ENCODE assay signal across 8 cellular contexts in the genomic region with DNA sequence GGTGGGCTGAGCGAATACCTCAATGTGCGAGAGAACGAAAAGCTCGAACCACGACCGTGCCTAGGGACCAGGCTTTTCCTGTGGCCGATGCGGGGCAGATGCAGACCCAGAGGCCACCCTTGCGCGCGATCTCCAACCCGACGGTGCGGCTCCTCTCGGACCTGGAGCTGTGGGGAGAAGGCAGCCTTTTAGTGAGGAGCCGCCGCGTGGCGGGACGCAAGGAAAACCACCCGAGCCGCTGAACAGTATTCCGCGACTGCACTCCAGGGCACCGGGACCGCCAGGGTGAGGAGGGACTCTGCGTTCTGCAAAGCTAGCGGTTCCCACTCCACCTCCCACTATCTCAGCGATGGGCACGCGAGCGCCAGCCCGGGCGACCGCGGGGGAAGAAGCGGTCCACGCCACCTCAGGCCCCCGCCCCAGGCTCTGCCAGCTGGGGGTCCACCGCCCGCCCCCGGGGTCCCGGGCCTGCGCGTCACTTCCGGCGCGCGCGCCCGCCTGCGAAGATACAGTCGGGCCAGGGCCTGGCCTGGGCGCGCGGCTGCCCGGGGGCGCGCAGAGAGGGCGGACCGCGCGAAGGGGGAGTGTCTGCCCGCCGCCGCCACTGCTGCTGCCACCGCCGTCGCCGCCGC.
DNase-seq lines count a peak whose midpoint lies in the region; ATAC-seq and TF ChIP-seq lines count a peak whose summit lies in the region.

No MANE protein-coding gene starts in this region.

- H3K27ac ChIP-seq in BLaER1 treated with 17β-estradiol and CSF1 and Interleukin-3, amounts not matched to agents 10 nM and 100 nM, result peak overlapping the region in 10 of 11 experiments; percentile 0 to 76 (median 67); a peak in 19 of 22 replicates
- H3K27ac ChIP-seq in ectodermal cell (ENCODE audit: insufficient read depth, low read depth, low read length, poor library complexity, severe bottlenecking), result peak overlapping the region; percentile 86

- peaks cover 9% of the 10 kb centered on the region for H3K4me1 Mint-ChIP-seq in activated CD8-positive, alpha-beta T cell treated with anti-CD3 and anti-CD28 coated beads for 36 hours (ENCODE audit: low read depth)

- POLR2A ChIA-PET in activated CD8-positive, alpha-beta T cell treated with anti-CD3 and anti-CD28 coated beads for 36 hours (lab: Charles Lee), result interaction anchor here (0.8 to 1.8 kb wide), 5 partner anchors 13 to 496 kb away, joined by 3 to 8 read pairs (median 3); partner anchors contain the start of gene CTBS

- 0% methylated on average over 71 of the region's 71 CpGs for WGBS in ectodermal cell, 2 experiments

- H4K20me1 ChIP-seq in BLaER1 treated with 17β-estradiol and CSF1 and Interleukin-3, amounts not matched to agents 10 nM and 100 nM, result no peaks in the 10 kb centered on the region

- no peak for TF ChIP-seq CTCF in activated CD8-positive, alpha-beta T cell treated with anti-CD3 and anti-CD28 coated beads for 36 hours (IDR thresholded peaks at IDR 0.05)

- peak overlapping the region; percentile 57 to 79 (median 74) for H3K4me2 ChIP-seq in BLaER1 treated with 17β-estradiol and CSF1 and Interleukin-3, amounts not matched to agents 10 nM and 100 nM

- H3K9ac ChIP-seq in BLaER1 treated with 17β-estradiol and CSF1 and Interleukin-3, amounts not matched to agents 10 nM and 100 nM, result peak overlapping the region; percentile 64 to 81 (median 77); a peak in 21 of 22 replicates

- DNase-seq in GM19238 (ENCODE audit: insufficient read length, low spot score), result peak; percentile 82
- peak; percentile 92 for DNase-seq in NCI-H69 (lab: John Stamatoyannopoulos, UW)
- peak; percentile 81 for DNase-seq in activated CD8-positive, alpha-beta T cell treated with anti-CD3 and anti-CD28 coated beads for 36 hours
- peak; percentile 86 for DNase-seq in medulla oblongata (ENCODE audit: extremely low spot score)
- peak; percentile 45 for DNase-seq in stimulated activated CD8-positive, alpha-beta memory T cell treated with anti-CD3 and anti-CD28 coated beads, Interleukin-12 subunit alpha, Interleukin-12 subunit beta, amount 100 ng/mL, for 1 hour (ENCODE audit: low read depth)

- peak overlapping the region; percentile 85 for H3K4me3 Mint-ChIP-seq in activated CD8-positive, alpha-beta T cell treated with anti-CD3 and anti-CD28 coated beads for 36 hours

- peak; percentile 97 for ATAC-seq in HG03432 (IDR thresholded peaks at IDR 0.05; ENCODE audit: unreplicated experiment)
- peak; percentile 93 for ATAC-seq in activated CD8-positive, alpha-beta T cell treated with anti-CD3 and anti-CD28 coated beads for 36 hours

- peaks cover 0 to 4% (median 0%) of the 10 kb centered on the region in 10 experiments; a peak in 1 of 20 replicates for H3K4me1 ChIP-seq in BLaER1 treated with 17β-estradiol and CSF1 and Interleukin-3, amounts not matched to agents 10 nM and 100 nM
- H3K4me1 ChIP-seq in ectodermal cell (ENCODE audit: control insufficient read depth, insufficient read depth, low read length), result peaks cover 5% of the 10 kb centered on the region

- H3K27me3 ChIP-seq in BLaER1 treated with 17β-estradiol and CSF1 and Interleukin-3, amounts not matched to agents 10 nM and 100 nM, result no peaks in the 10 kb centered on the region
- no peaks in the 10 kb centered on the region for H3K27me3 ChIP-seq in ectodermal cell (ENCODE audit: control insufficient read depth, insufficient read depth, low read length, poor library complexity, severe bottlenecking)

- H3K9me3 Mint-ChIP-seq in activated CD8-positive, alpha-beta T cell treated with anti-CD3 and anti-CD28 coated beads for 36 hours, result no peaks in the 10 kb centered on the region

- no peaks in the 10 kb centered on the region for H3K27me3 Mint-ChIP-seq in activated CD8-positive, alpha-beta T cell treated with anti-CD3 and anti-CD28 coated beads for 36 hours

- H3K4me3 ChIP-seq in BLaER1 treated with 17β-estradiol and CSF1 and Interleukin-3, amounts not matched to agents 10 nM and 100 nM, result peak overlapping the region; percentile 65 to 80 (median 74)
- peak overlapping the region; percentile 80 for H3K4me3 ChIP-seq in ectodermal cell (ENCODE audit: insufficient read depth, low read depth, low read length)

- H3K36me3 Mint-ChIP-seq in activated CD8-positive, alpha-beta T cell treated with anti-CD3 and anti-CD28 coated beads for 36 hours (ENCODE audit: low read depth), result peaks cover 2% of the 10 kb centered on the region

- intact Hi-C loops in activated CD8-positive, alpha-beta T cell treated with anti-CD3 and anti-CD28 coated beads for 36 hours (cut with micrococcal nuclease), result no loop called here

- CTCF ChIA-PET in activated CD8-positive, alpha-beta T cell treated with anti-CD3 and anti-CD28 coated beads for 36 hours (lab: Charles Lee), result interaction anchor here (0.9 to 1.4 kb wide), 4 partner anchors 10 to 543 kb away, joined by 3 to 7 read pairs (median 4); no protein-coding TSS in a partner anchor

- peaks cover 6 to 16% (median 13%) of the 10 kb centered on the region in 11 experiments; a peak in 20 of 22 replicates for H3K9me3 ChIP-seq in BLaER1 treated with 17β-estradiol and CSF1 and Interleukin-3, amounts not matched to agents 10 nM and 100 nM (replicated peaks in 1 of 11)
- no peaks in the 10 kb centered on the region for H3K9me3 ChIP-seq in ectodermal cell (ENCODE audit: control insufficient read depth, low read length)

- no peaks in the 10 kb centered on the region for H3K36me3 ChIP-seq in BLaER1 treated with 17β-estradiol and CSF1 and Interleukin-3, amounts not matched to agents 10 nM and 100 nM
- H3K36me3 ChIP-seq in ectodermal cell (ENCODE audit: control insufficient read depth, insufficient read depth, low read length), result no peaks in the 10 kb centered on the region

- H3K27ac Mint-ChIP-seq in activated CD8-positive, alpha-beta T cell treated with anti-CD3 and anti-CD28 coated beads for 36 hours, result peak overlapping the region; percentile 89

Comparison
In these comparisons a context has a peak if more than half of its experiments do, and no peak if none do; other contexts are left out.
1. Peak in every context shown above with its lines: DNase-seq, ATAC-seq, H3K4me3 ChIP-seq and H3K27ac ChIP-seq.